ENCODE assay signal across 20 cellular contexts in the genomic region with DNA sequence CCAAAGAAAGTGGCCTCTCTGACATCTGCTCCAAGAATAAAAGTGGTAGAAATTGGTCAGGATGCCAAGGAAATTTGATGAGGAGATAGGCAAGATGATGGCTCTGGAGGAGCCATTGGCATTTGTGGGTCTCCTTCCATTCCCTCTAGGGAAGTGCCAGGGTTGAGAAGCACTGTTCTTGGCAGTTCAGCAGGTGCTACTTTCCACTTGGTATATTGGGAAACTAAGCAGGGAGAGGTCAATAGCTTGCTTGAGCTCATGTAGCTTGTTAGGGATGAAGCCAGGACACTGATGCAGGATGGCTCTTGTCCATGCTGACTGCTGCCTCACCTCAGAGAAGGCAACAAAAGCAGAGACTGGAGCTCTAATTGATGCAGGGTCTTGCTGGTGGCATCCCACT.
DNase-seq lines count a peak whose midpoint lies in the region; ATAC-seq and TF ChIP-seq lines count a peak whose summit lies in the region.
"Had no signal": no experiment of that assay in that cellular context is flagged by ENCODE, and none has a peak within 500 bp of the region (broad histone marks: within the 10 kb centered on the region; RNA-seq: fewer than 3 reads in every experiment).

No MANE protein-coding gene starts in this region.

- H3K4me3 ChIP-seq in CD8-positive, alpha-beta T cell (ENCODE audit: low read depth, low read length): peak overlapping the region; percentile 2
- peak overlapping the region; percentile 21 for H3K4me3 ChIP-seq in naive thymus-derived CD4-positive, alpha-beta T cell (ENCODE audit: low read length)
- H3K4me3 ChIP-seq: A549, ascending aorta, left lung, MG63, suprapubic skin had no signal

- H3K4me1 Mint-ChIP-seq in activated CD4-positive, alpha-beta T cell treated with anti-CD3 and anti-CD28 coated beads, Interleukin-2, amount 10 ng/mL, durations not matched to agents 24 days and 14 days: peaks cover 62% of the 10 kb centered on the region
- peaks cover 78% of the 10 kb centered on the region for H3K4me1 Mint-ChIP-seq in CD8-positive, alpha-beta T cell (ENCODE audit: low read depth)
- H3K4me1 Mint-ChIP-seq in activated T-helper 17 cell treated with anti-CD3 and anti-CD28 coated beads, Interleukin-2, amount 50 U/mL, for 72 hours: peaks cover 61% of the 10 kb centered on the region
- H3K4me1 Mint-ChIP-seq in naive thymus-derived CD4-positive, alpha-beta T cell: peaks cover 59 to 97% (median 80%) of the 10 kb centered on the region in 7 donors

- H3K9me3 ChIP-seq in CD8-positive, alpha-beta T cell (ENCODE audit: low read length): no peaks in the 10 kb centered on the region
- no peaks in the 10 kb centered on the region for H3K9me3 ChIP-seq in naive thymus-derived CD4-positive, alpha-beta T cell (ENCODE audit: control insufficient read depth in 2 of 3, low read length in 3 of 3)
- H3K9me3 ChIP-seq: A549, ascending aorta, left lung, MG63, SK-N-SH, suprapubic skin had no signal

- H3K27me3 Mint-ChIP-seq in activated CD4-positive, alpha-beta T cell treated with anti-CD3 and anti-CD28 coated beads, Interleukin-2, amount 10 ng/mL, durations not matched to agents 24 days and 14 days: no peaks in the 10 kb centered on the region
- no peaks in the 10 kb centered on the region for H3K27me3 Mint-ChIP-seq in CD8-positive, alpha-beta T cell (ENCODE audit: low read depth)
- no peaks in the 10 kb centered on the region for H3K27me3 Mint-ChIP-seq in activated T-helper 17 cell treated with anti-CD3 and anti-CD28 coated beads, Interleukin-2, amount 50 U/mL, for 72 hours
- H3K27me3 Mint-ChIP-seq in naive thymus-derived CD4-positive, alpha-beta T cell: no peaks in the 10 kb centered on the region

- no peaks in the 10 kb centered on the region for H3K36me3 ChIP-seq in CD8-positive, alpha-beta T cell (ENCODE audit: insufficient read depth, low read length)
- H3K36me3 ChIP-seq in naive thymus-derived CD4-positive, alpha-beta T cell (ENCODE audit: control insufficient read depth in 2 of 3, insufficient read depth in 3 of 3, low read length in 3 of 3): no peaks in the 10 kb centered on the region
- H3K36me3 ChIP-seq: ascending aorta, left lung, MG63, suprapubic skin had no signal

- H3K4me3 Mint-ChIP-seq in activated CD4-positive, alpha-beta T cell treated with anti-CD3 and anti-CD28 coated beads, Interleukin-2, amount 10 ng/mL, durations not matched to agents 24 days and 14 days: peak overlapping the region; percentile 57
- peak overlapping the region; percentile 73 for H3K4me3 Mint-ChIP-seq in CD8-positive, alpha-beta T cell
- H3K4me3 Mint-ChIP-seq in activated T-helper 17 cell treated with anti-CD3 and anti-CD28 coated beads, Interleukin-2, amount 50 U/mL, for 72 hours: peak overlapping the region; percentile 78
- peak overlapping the region; percentile 68 to 85 (median 78) for H3K4me3 Mint-ChIP-seq in naive thymus-derived CD4-positive, alpha-beta T cell

- peak overlapping the region; percentile 82 for H3K27ac Mint-ChIP-seq in activated CD4-positive, alpha-beta T cell treated with anti-CD3 and anti-CD28 coated beads, Interleukin-2, amount 10 ng/mL, durations not matched to agents 24 days and 14 days
- H3K27ac Mint-ChIP-seq in CD8-positive, alpha-beta T cell: peak overlapping the region; percentile 81
- H3K27ac Mint-ChIP-seq in activated T-helper 17 cell treated with anti-CD3 and anti-CD28 coated beads, Interleukin-2, amount 50 U/mL, for 72 hours: peak overlapping the region; percentile 77
- H3K27ac Mint-ChIP-seq in naive thymus-derived CD4-positive, alpha-beta T cell: peak overlapping the region; percentile 76 to 94 (median 88)

- peaks cover 2% of the 10 kb centered on the region for H3K36me3 Mint-ChIP-seq in activated CD4-positive, alpha-beta T cell treated with anti-CD3 and anti-CD28 coated beads, Interleukin-2, amount 10 ng/mL, durations not matched to agents 24 days and 14 days (ENCODE audit: low read depth)
- H3K36me3 Mint-ChIP-seq in CD8-positive, alpha-beta T cell: no peaks in the 10 kb centered on the region
- H3K36me3 Mint-ChIP-seq in activated T-helper 17 cell treated with anti-CD3 and anti-CD28 coated beads, Interleukin-2, amount 50 U/mL, for 72 hours (ENCODE audit: low read depth): peaks cover 6% of the 10 kb centered on the region
- H3K36me3 Mint-ChIP-seq in naive thymus-derived CD4-positive, alpha-beta T cell: peaks cover 0 to 7% (median 0%) of the 10 kb centered on the region in 5 donors

- H3K9me3 Mint-ChIP-seq in activated CD4-positive, alpha-beta T cell treated with anti-CD3 and anti-CD28 coated beads, Interleukin-2, amount 10 ng/mL, durations not matched to agents 24 days and 14 days: no peaks in the 10 kb centered on the region
- H3K9me3 Mint-ChIP-seq in CD8-positive, alpha-beta T cell: no peaks in the 10 kb centered on the region
- H3K9me3 Mint-ChIP-seq in activated T-helper 17 cell treated with anti-CD3 and anti-CD28 coated beads, Interleukin-2, amount 50 U/mL, for 72 hours: no peaks in the 10 kb centered on the region
- no peaks in the 10 kb centered on the region for H3K9me3 Mint-ChIP-seq in naive thymus-derived CD4-positive, alpha-beta T cell

- DNase-seq in activated CD4-positive, alpha-beta T cell treated with anti-CD3 and anti-CD28 coated beads, Interleukin-2, amount 10 ng/mL, durations not matched to agents 24 days and 14 days: no peak
- no peak for DNase-seq in activated CD4-positive, alpha-beta T cell treated with anti-CD3 and anti-CD28 coated beads, Interleukin-2, amount 50 U/mL, for 48 hours
- no peak for DNase-seq in CD8-positive, alpha-beta T cell
- no peak for DNase-seq in naive thymus-derived CD4-positive, alpha-beta T cell
- DNase-seq in left lobe of liver (ENCODE audit: low spot score): no peak
- DNase-seq: activated CD4-positive, alpha-beta T cell treated with anti-CD3 and anti-CD28 coated beads for 48 hours; activated effector memory CD4-positive, alpha-beta T cell treated with Interleukin-2 at 50 U/mL for 16 hours; C1 segment of cervical spinal cord; effector CD8-positive, alpha-beta T cell; left lung; MG63; NCI-H1694 treated with DMSO at 0.1 percent for 48 hours; NCI-H446; SK-N-SH had no signal

- intact Hi-C loops in activated CD4-positive, alpha-beta T cell treated with anti-CD3 and anti-CD28 coated beads, Interleukin-2, amount 10 ng/mL, durations not matched to agents 24 days and 14 days (cut with micrococcal nuclease): loop anchor here (5.0 kb wide), 1 partner anchor 34 kb away; no protein-coding TSS in a partner anchor
- intact Hi-C loops in CD8-positive, alpha-beta T cell (cut with DNase I, micrococcal nuclease): no loop called here
- intact Hi-C loops in naive thymus-derived CD4-positive, alpha-beta T cell (cut with micrococcal nuclease): loop anchor here in 1 of 2 donors (5.0 kb wide), 1 partner anchor 71 kb away; the partner anchor contains the start of gene RIPOR2

- no peak for ATAC-seq in CD8-positive, alpha-beta T cell
- no peak for ATAC-seq in activated T-helper 17 cell treated with anti-CD3 and anti-CD28 coated beads, Interleukin-2, amount 50 U/mL, for 72 hours (replicated peaks)
- ATAC-seq in naive thymus-derived CD4-positive, alpha-beta T cell: no peak
- ATAC-seq in HG03571 (IDR thresholded peaks at IDR 0.05; ENCODE audit: unreplicated experiment) (no peak), esophagus mucosa (no peak), left lobe of liver (no peak)
- ATAC-seq: A549, left lung had no signal

- POLR2A ChIA-PET in CD8-positive, alpha-beta T cell (lab: Charles Lee): interaction anchor here (0.7 to 1.1 kb wide), 6 partner anchors 15 to 302 kb away, joined by 3 to 4 read pairs (median 3); no protein-coding TSS in a partner anchor
- POLR2A ChIA-PET in naive thymus-derived CD4-positive, alpha-beta T cell (lab: Charles Lee): interaction anchor here (1.0 to 55.8 kb wide), 13 partner anchors 11 to 176 kb away, joined by 3 to 1138 read pairs (median 4); partner anchors contain the start of gene RIPOR2

- H3K27me3 ChIP-seq in CD8-positive, alpha-beta T cell (ENCODE audit: insufficient read depth, low read length): no peaks in the 10 kb centered on the region
- H3K27me3 ChIP-seq in naive thymus-derived CD4-positive, alpha-beta T cell (ENCODE audit: control insufficient read depth in 2 of 2, insufficient read depth in 2 of 2, low read length in 2 of 2): no peaks in the 10 kb centered on the region
- H3K27me3 ChIP-seq: ascending aorta, left lung, MG63, suprapubic skin had no signal

- peaks cover 58% of the 10 kb centered on the region for H3K4me1 ChIP-seq in CD8-positive, alpha-beta T cell (ENCODE audit: insufficient read depth, low read length)
- peaks cover 46 to 52% of the 10 kb centered on the region in 2 donors for H3K4me1 ChIP-seq in naive thymus-derived CD4-positive, alpha-beta T cell (ENCODE audit: control insufficient read depth in 2 of 2, insufficient read depth in 2 of 2, low read length in 2 of 2)

- CTCF ChIA-PET in CD8-positive, alpha-beta T cell (lab: Charles Lee): interaction anchor here (0.6 to 4.3 kb wide), 8 partner anchors 9 to 166 kb away, joined by 3 to 35 read pairs (median 7); partner anchors contain the start of gene RIPOR2
- CTCF ChIA-PET in naive thymus-derived CD4-positive, alpha-beta T cell (lab: Charles Lee): interaction anchor here (0.6 to 2.2 kb wide), 8 partner anchors 9 to 233 kb away, joined by 3 to 13 read pairs (median 5); partner anchors contain the start of gene RIPOR2

- TF ChIP-seq CTCF in CD8-positive, alpha-beta T cell (IDR thresholded peaks at IDR 0.05): no peak

- H3K27ac ChIP-seq in CD8-positive, alpha-beta T cell (ENCODE audit: low read depth, low read length): no peak overlapping the region
- peak overlapping the region; percentile 24 for H3K27ac ChIP-seq in naive thymus-derived CD4-positive, alpha-beta T cell (ENCODE audit: low read depth, low read length)
- H3K27ac ChIP-seq: A549, ascending aorta, suprapubic skin had no signal
